In genomic region chr6:134521116-134521501, GRCh38 we compare ENCODE assay signal across 2 cellular contexts.
TF ChIP-seq lines count a peak whose summit lies in the region.

No MANE protein-coding gene starts in this region.

TF ChIP-seq in HCT116, 20 proteins besides CTCF, POLR2A, EP300 and RAD21 (continued from another document):
- TF ChIP-seq REST (IDR thresholded peaks at IDR 0.05; ENCODE audit: low read depth), result no peak
- no peak for TF ChIP-seq EGR1 (IDR thresholded peaks at IDR 0.05; ENCODE audit: low read depth)
- TF ChIP-seq ELF1 (IDR thresholded peaks at IDR 0.05; ENCODE audit: borderline replicate concordance, low read depth), result no peak
- TF ChIP-seq ZNF274 (IDR thresholded peaks at IDR 0.05; ENCODE audit: low read depth, low read length), result no peak
- no peak for TF ChIP-seq MAX (IDR thresholded peaks at IDR 0.05)

TF ChIP-seq in K562, 482 proteins besides CTCF, POLR2A, EP300 and RAD21 (continued from another document):
- TF ChIP-seq ZNF449 (CRISPR knock-in tag; IDR thresholded peaks at IDR 0.05) (no peak), THRB (CRISPR knock-in tag; conservative IDR thresholded peaks at IDR 0.05) (no peak), CREB3 (tag; conservative IDR thresholded peaks at IDR 0.05; ENCODE audit: low read depth) (no peak), KLF16 (IDR thresholded peaks at IDR 0.05) (no peak), ZKSCAN8 (CRISPR knock-in tag; IDR thresholded peaks at IDR 0.05) (no peak), HNRNPUL1 (IDR thresholded peaks at IDR 0.05; ENCODE audit: low read length) (no peak), ZNF146 (CRISPR knock-in tag; IDR thresholded peaks at IDR 0.05; ENCODE audit: unreplicated experiment) (no peak), ZNF699 (CRISPR knock-in tag; IDR thresholded peaks at IDR 0.05; ENCODE audit: insufficient replicate concordance) (no peak), KDM4B (IDR thresholded peaks at IDR 0.05; ENCODE audit: borderline replicate concordance in 2 of 2, low read depth in 1 of 2) (no peak), FOXK2 (conservative IDR thresholded peaks at IDR 0.05 in 1 of 2, IDR thresholded peaks at IDR 0.05 in 1 of 2; ENCODE audit: low read depth in 2 of 2) (no peak), ZKSCAN1 (IDR thresholded peaks at IDR 0.05; ENCODE audit: low read depth, low read length) (no peak), NFIX (CRISPR knock-in tag; IDR thresholded peaks at IDR 0.05; ENCODE audit: low read depth) (no peak), EZH2 (IDR thresholded peaks at IDR 0.05; ENCODE audit: borderline replicate concordance, low read depth, low read length) (no peak)
